ENCODE assay signal across 1 cellular context in the genomic region with DNA sequence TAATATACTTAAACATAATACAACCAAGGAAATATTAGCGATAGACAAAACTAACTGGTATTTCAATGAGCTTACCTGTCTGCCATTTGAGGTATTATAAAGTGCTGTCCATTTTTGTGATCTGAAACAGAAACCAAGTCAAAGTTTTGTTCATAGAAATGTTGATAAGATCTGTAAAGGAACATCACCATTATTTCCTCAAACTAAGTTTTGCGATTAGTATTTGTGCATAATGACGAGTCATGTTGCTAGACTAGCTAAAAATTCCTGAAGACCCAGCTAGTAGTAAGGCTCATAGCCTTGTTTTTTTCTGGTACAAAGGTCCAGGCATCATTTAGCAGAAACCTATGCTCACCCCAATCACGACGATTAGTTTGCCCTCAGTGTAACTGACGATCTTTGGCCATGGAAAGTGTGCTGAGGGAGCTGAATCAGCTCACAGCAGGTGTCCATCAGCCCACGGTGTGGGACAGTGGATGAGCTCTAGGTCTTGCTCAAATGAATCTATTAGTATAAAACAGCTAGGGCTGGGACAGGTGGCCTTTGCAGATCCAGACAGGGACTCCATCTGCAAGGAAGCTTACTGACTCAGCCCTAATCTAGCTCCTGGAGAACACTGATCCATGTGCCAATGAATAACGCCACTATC.
TF ChIP-seq lines count a peak whose summit lies in the region.

No MANE protein-coding gene starts in this region.

TF ChIP-seq in GM23338, 12 proteins besides CTCF, POLR2A, EP300 and RAD21 (continued from another document):
- no peak for TF ChIP-seq ZNF462 (CRISPR knock-in tag; IDR thresholded peaks at IDR 0.05)
- no peak for TF ChIP-seq STAT1 (IDR thresholded peaks at IDR 0.05; ENCODE audit: unreplicated experiment)
- no peak for TF ChIP-seq CREB1 (CRISPR knock-in tag; IDR thresholded peaks at IDR 0.05; ENCODE audit: low read depth)
- TF ChIP-seq, protein P1, sequence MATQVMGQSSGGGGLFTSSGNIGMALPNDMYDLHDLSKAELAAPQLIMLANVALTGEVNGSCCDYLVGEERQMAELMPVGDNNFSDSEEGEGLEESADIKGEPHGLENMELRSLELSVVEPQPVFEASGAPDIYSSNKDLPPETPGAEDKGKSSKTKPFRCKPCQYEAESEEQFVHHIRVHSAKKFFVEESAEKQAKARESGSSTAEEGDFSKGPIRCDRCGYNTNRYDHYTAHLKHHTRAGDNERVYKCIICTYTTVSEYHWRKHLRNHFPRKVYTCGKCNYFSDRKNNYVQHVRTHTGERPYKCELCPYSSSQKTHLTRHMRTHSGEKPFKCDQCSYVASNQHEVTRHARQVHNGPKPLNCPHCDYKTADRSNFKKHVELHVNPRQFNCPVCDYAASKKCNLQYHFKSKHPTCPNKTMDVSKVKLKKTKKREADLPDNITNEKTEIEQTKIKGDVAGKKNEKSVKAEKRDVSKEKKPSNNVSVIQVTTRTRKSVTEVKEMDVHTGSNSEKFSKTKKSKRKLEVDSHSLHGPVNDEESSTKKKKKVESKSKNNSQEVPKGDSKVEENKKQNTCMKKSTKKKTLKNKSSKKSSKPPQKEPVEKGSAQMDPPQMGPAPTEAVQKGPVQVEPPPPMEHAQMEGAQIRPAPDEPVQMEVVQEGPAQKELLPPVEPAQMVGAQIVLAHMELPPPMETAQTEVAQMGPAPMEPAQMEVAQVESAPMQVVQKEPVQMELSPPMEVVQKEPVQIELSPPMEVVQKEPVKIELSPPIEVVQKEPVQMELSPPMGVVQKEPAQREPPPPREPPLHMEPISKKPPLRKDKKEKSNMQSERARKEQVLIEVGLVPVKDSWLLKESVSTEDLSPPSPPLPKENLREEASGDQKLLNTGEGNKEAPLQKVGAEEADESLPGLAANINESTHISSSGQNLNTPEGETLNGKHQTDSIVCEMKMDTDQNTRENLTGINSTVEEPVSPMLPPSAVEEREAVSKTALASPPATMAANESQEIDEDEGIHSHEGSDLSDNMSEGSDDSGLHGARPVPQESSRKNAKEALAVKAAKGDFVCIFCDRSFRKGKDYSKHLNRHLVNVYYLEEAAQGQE (IDR thresholded peaks at IDR 0.05; ENCODE audit: unreplicated experiment), result no peak
- TF ChIP-seq JUNB (IDR thresholded peaks at IDR 0.05; ENCODE audit: unreplicated experiment), result no peak
- TF ChIP-seq ZNF331 (CRISPR knock-in tag; IDR thresholded peaks at IDR 0.05; ENCODE audit: low read depth), result no peak
- TF ChIP-seq EZH2phosphoT487 (IDR thresholded peaks at IDR 0.05; ENCODE audit: unreplicated experiment), result no peak
- no peak for TF ChIP-seq ETS1 (IDR thresholded peaks at IDR 0.05)
- no peak for TF ChIP-seq EZH2 (IDR thresholded peaks at IDR 0.05; ENCODE audit: low read depth, unreplicated experiment)
- no peak for TF ChIP-seq POLR2AphosphoS5 (IDR thresholded peaks at IDR 0.05; ENCODE audit: low read depth)
- no peak for TF ChIP-seq ZNF114 (CRISPR knock-in tag; IDR thresholded peaks at IDR 0.05)
